ENCODE assay signal across 23 cellular contexts in the genomic region with DNA sequence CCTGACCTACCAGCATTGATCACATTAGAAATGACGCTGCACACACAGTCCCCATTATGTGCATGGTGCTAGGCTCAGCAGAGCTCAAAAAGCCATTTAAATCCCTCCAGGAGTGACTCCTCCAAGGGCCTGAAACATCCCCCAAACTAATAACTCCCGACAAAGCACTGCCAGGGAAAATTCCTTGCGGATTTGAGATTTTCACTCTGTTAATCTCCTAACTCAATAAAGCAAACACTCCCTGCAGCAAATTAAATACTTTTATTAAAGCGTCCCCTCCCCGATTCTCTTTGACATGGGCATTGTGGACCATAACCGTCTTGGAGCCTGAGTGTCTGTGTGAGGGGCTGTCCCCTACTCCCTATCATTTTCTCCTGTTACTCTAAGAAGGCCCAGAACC.
"Had no signal": no experiment of that assay in that cellular context is flagged by ENCODE, and none has a peak within 500 bp of the region (broad histone marks: within the 10 kb centered on the region; RNA-seq: fewer than 3 reads in every experiment).

No MANE protein-coding gene starts in this region.

- H3K27me3 ChIP-seq: ovary, right lobe of liver, testis, tibial artery, upper lobe of right lung had no signal

- DNase-seq: head of caudate nucleus; hippocampal formation; kidney glomerular epithelial cell; left ventricle myocardium inferior; natural killer cell; ovary; retina; right lobe of liver; stimulated activated CD4-positive, alpha-beta T cell treated with anti-CD3 and anti-CD28 coated beads, Interleukin-1b, Interleukin-23, amount 100 ng/mL, for 48 hours; stimulated activated CD4-positive, alpha-beta T cell treated with anti-CD3 and anti-CD28 coated beads, Interleukin-2, amount 100 ng/mL, for 48 hours; stimulated activated CD4-positive, alpha-beta T cell treated with anti-CD3 and anti-CD28 coated beads, Interleukin-4, amount 100 ng/mL, for 4 hours; stimulated activated CD8-positive, alpha-beta memory T cell treated with anti-CD3 and anti-CD28 coated beads, Interleukin-4, amount 100 ng/mL, for 48 hours; stimulated activated naive CD4-positive, alpha-beta T cell treated with Interleukin-2 at 50 U/mL for 16 hours; stimulated activated naive CD8-positive, alpha-beta T cell treated with anti-CD3 and anti-CD28 coated beads, Interleukin-15, amount 100 ng/mL, for 72 hours; substantia nigra; testis; tibial artery; trophoblast cell; upper lobe of right lung had no signal

- H3K27me3 Mint-ChIP-seq: memory B cell; stimulated activated memory B cell treated with anti-CD40 and anti-IgM and Interleukin-4, amounts not matched to agents 10 μg/mL and 1 μg/mL and 100 μg/mL, for 72 hours; stimulated activated naive CD8-positive, alpha-beta T cell treated with anti-CD3 and anti-CD28 coated beads, Interleukin-15, amount 100 ng/mL, for 72 hours had no signal

- H3K4me3 Mint-ChIP-seq: memory B cell; natural killer cell; stimulated activated memory B cell treated with anti-CD40 and anti-IgM and Interleukin-4, amounts not matched to agents 10 μg/mL and 1 μg/mL and 100 μg/mL, for 72 hours; stimulated activated naive CD8-positive, alpha-beta T cell treated with anti-CD3 and anti-CD28 coated beads, Interleukin-15, amount 100 ng/mL, for 72 hours had no signal

- H3K4me3 ChIP-seq: left ventricle myocardium inferior, ovary, prostate gland, right lobe of liver, smooth muscle cell, testis, tibial artery, upper lobe of right lung had no signal

- H3K27ac Mint-ChIP-seq: memory B cell; natural killer cell; stimulated activated memory B cell treated with anti-CD40 and anti-IgM and Interleukin-4, amounts not matched to agents 10 μg/mL and 1 μg/mL and 100 μg/mL, for 72 hours had no signal

- H3K4me1 ChIP-seq: prostate gland, right lobe of liver, testis, tibial artery, upper lobe of right lung had no signal

- H3K36me3 ChIP-seq: ovary, prostate gland, right lobe of liver, upper lobe of right lung had no signal

- ATAC-seq: natural killer cell; right lobe of liver; stimulated activated memory B cell treated with anti-CD40 and anti-IgM and Interleukin-4, amounts not matched to agents 10 μg/mL and 1 μg/mL and 100 μg/mL, for 72 hours; stimulated activated naive CD8-positive, alpha-beta T cell treated with anti-CD3 and anti-CD28 coated beads, Interleukin-15, amount 100 ng/mL, for 72 hours; upper lobe of right lung had no signal

- H3K9me3 Mint-ChIP-seq: memory B cell; natural killer cell; stimulated activated memory B cell treated with anti-CD40 and anti-IgM and Interleukin-4, amounts not matched to agents 10 μg/mL and 1 μg/mL and 100 μg/mL, for 72 hours; stimulated activated naive CD8-positive, alpha-beta T cell treated with anti-CD3 and anti-CD28 coated beads, Interleukin-15, amount 100 ng/mL, for 72 hours had no signal

- H3K36me3 Mint-ChIP-seq: natural killer cell had no signal

- H3K27ac ChIP-seq: left ventricle myocardium inferior, ovary, prostate gland, right lobe of liver, testis, tibial artery, upper lobe of right lung had no signal

- H3K9me3 ChIP-seq: left ventricle myocardium inferior, ovary, prostate gland, right lobe of liver, testis, tibial artery, upper lobe of right lung had no signal

- H3K4me1 Mint-ChIP-seq: natural killer cell; stimulated activated memory B cell treated with anti-CD40 and anti-IgM and Interleukin-4, amounts not matched to agents 10 μg/mL and 1 μg/mL and 100 μg/mL, for 72 hours; stimulated activated naive CD8-positive, alpha-beta T cell treated with anti-CD3 and anti-CD28 coated beads, Interleukin-15, amount 100 ng/mL, for 72 hours had no signal
